Comparison of ENCODE assay signal across 9 cellular contexts in the genomic region with DNA sequence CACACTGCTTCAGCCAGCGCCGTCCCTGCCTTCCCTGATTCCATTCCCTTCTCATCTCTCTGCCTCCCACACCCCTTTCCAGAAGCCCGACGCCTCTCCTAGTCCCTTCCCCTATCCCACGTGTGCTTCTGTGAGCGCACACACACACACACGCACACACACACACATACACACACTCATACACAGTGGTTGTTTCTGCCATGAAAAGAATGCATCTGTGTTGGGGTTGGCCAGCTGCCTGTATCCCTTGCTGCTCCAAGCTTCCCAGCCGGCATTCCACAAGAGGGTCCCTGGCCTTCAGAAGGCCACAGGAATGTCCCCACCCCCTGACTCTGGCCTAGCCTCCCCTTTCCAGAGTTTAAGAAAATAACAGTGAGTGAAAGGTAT. TPM values are rescaled to one million over a fixed set of nuclear protein-coding genes. Genes with fewer than 3 reads are reported as not detected.
DNase-seq lines count a peak whose midpoint lies in the region; ATAC-seq and TF ChIP-seq lines count a peak whose summit lies in the region.
"Had no signal": no experiment of that assay in that cellular context is flagged by ENCODE, and none has a peak within 500 bp of the region (broad histone marks: within the 10 kb centered on the region; RNA-seq: fewer than 3 reads in every experiment).

No MANE protein-coding gene starts in this region.

- peaks cover 11% of the 10 kb centered on the region for H3K4me1 ChIP-seq in lower lobe of right lung
- peaks cover 11 to 28% (median 23%) of the 10 kb centered on the region in 5 donors for H3K4me1 ChIP-seq in subcutaneous abdominal adipose tissue (ENCODE audit: control insufficient read depth in 5 of 5, insufficient read depth in 5 of 5, low read length in 5 of 5)

- H3K9ac ChIP-seq in subcutaneous abdominal adipose tissue (ENCODE audit: low read length in 5 of 5), result peak overlapping the region in 1 of 5 donors; percentile 84

- TF ChIP-seq CTCF in lower lobe of right lung (IDR thresholded peaks at IDR 0.05), result no peak
- TF ChIP-seq CTCF in WERI-Rb-1 (IDR thresholded peaks at IDR 0.05; ENCODE audit: low read depth, low read length), result no peak

- ATAC-seq in lower lobe of right lung (peak; percentile 43 to 60), HG02981 (IDR thresholded peaks at IDR 0.05; ENCODE audit: unreplicated experiment) (no peak)

- intact Hi-C loops in lower lobe of right lung (cut with DNase I), result no loop called here

- peaks cover 17% of the 10 kb centered on the region for H3K36me3 ChIP-seq in lower lobe of right lung
- peaks cover 0 to 34% (median 18%) of the 10 kb centered on the region in 5 donors for H3K36me3 ChIP-seq in subcutaneous abdominal adipose tissue (ENCODE audit: control insufficient read depth in 5 of 5, insufficient read depth in 5 of 5, low read length in 5 of 5)
- no peaks in the 10 kb centered on the region for H3K36me3 ChIP-seq in WERI-Rb-1

- DNase-seq in HK-2 (ENCODE audit: unreplicated experiment) (peak; percentile 25), dermis blood vessel endothelial cell (peak; percentile 82), lower lobe of right lung (no peak), SW 1271 (lab: John Stamatoyannopoulos, UW) (no peak), WERI-Rb-1 (no peak)
- no peak for DNase-seq in stimulated activated CD4-positive, alpha-beta T cell treated with anti-CD3 and anti-CD28 coated beads, Interleukin-12 subunit alpha, Interleukin-12 subunit beta, amount 100 ng/mL, for 4 hours
- DNase-seq: activated naive CD4-positive, alpha-beta T cell treated with anti-CD3 and anti-CD28 coated beads for 36 hours had no signal

- H3K27me3 ChIP-seq in lower lobe of right lung (ENCODE audit: low read depth) (no peaks in the 10 kb centered on the region), subcutaneous abdominal adipose tissue (ENCODE audit: control insufficient read depth in 5 of 5, insufficient read depth in 4 of 5, low read length in 5 of 5) (peaks cover 0 to 7% (median 0%) of the 10 kb centered on the region in 5 donors), WERI-Rb-1 (ENCODE audit: insufficient read depth, low read depth, severe bottlenecking) (no peaks in the 10 kb centered on the region)

- H3K4me3 ChIP-seq in lower lobe of right lung (no peak overlapping the region), subcutaneous abdominal adipose tissue (ENCODE audit: low read depth in 1 of 5, low read length in 5 of 5) (peak overlapping the region in 1 of 5 donors; percentile 44), WERI-Rb-1 (ENCODE audit: low read depth, low read length) (no peak overlapping the region)

- H3K27ac ChIP-seq in lower lobe of right lung (peak overlapping the region; percentile 41), subcutaneous abdominal adipose tissue (ENCODE audit: low read depth, low read length) (peak overlapping the region; percentile 72), WERI-Rb-1 (no peak overlapping the region)

- no peaks in the 10 kb centered on the region for H3K9me3 ChIP-seq in lower lobe of right lung
- H3K9me3 ChIP-seq in subcutaneous abdominal adipose tissue (ENCODE audit: control insufficient read depth in 5 of 5, low read length in 5 of 5), result no peaks in the 10 kb centered on the region
- peaks cover 2% of the 10 kb centered on the region for H3K9me3 ChIP-seq in WERI-Rb-1 (ENCODE audit: severe bottlenecking)

RNA-seq across cellular contexts. Expression of a gene that starts 51.7 kb away (rescaled TPM):
- total RNA-seq in dermis blood vessel endothelial cell (12.8 and 19.7 TPM in 2 replicates), lower lobe of right lung (22.9 TPM)

Comparison
In these comparisons a context has a peak if more than half of its experiments do, and no peak if none do; other contexts are left out.
1. DNase-seq: peak in HK-2 (single experiment) and dermis blood vessel endothelial cell (single experiment); none in lower lobe of right lung (single experiment), stimulated activated CD4-positive, alpha-beta T cell treated with anti-CD3 and anti-CD28 coated beads, Interleukin-12 subunit alpha, Interleukin-12 subunit beta, amount 100 ng/mL, for 4 hours (single experiment), SW 1271 (0 of 2) and WERI-Rb-1 (single experiment).